Comparison of ENCODE assay signal across 8 cellular contexts in the genomic region with DNA sequence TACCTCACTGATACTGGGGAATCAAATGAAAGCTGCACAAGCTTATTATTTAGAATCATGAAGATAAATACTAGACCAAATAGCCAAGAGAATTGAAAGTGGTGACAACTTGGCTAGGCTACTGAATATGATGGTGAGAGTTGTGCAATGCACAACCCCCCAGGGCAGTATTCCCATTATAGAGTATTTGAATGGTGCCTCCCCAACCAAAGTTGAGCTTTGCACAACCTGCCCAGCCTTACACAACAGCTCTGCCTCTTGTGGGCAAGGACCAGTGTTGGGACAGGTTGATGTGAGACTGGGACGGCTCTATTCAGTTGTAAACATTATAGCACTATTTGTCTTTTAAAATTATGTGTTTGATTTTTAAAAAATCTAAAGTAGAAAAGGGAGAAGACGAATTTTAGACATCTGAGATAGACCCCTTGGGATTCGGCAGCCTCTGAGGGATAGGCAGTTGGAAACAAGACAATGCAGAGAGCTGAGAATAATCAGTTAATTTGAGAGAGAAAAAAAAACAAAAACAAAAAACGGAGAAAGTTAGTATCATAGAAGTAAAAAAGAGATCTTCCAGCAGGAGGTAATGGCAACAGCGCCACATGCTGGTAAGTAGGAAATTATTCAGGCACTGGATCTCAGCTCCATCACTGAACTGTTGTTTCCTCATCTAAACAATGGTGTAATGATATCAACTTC.
DNase-seq lines count a peak whose midpoint lies in the region; ATAC-seq and TF ChIP-seq lines count a peak whose summit lies in the region.

No MANE protein-coding gene starts in this region.

- no peak overlapping the region for H3T11ph ChIP-seq in H9 (ENCODE audit: low read length)

- no peak overlapping the region for H3K27ac ChIP-seq in CD4-positive, CD25-positive, alpha-beta regulatory T cell (ENCODE audit: insufficient read depth, low read length, poor library complexity, severe bottlenecking)
- no peak overlapping the region for H3K27ac ChIP-seq in H9 (ENCODE audit: insufficient read length, low read depth, low read length)
- no peak overlapping the region for H3K27ac ChIP-seq in fibroblast of lung (ENCODE audit: insufficient read depth, low read length)
- no peak overlapping the region for H3K27ac ChIP-seq in neural progenitor cell
- no peak overlapping the region for H3K27ac ChIP-seq in neuronal stem cell (replicated peaks; ENCODE audit: low read length)

- DNase-seq in CD4-positive, CD25-positive, alpha-beta regulatory T cell: peak; percentile 29 to 83 (median 74)
- DNase-seq in H9: no peak
- peak; percentile 38 for DNase-seq in NCI-H69 (lab: John Stamatoyannopoulos, UW)
- peak; percentile 58 for DNase-seq in activated CD4-positive, alpha-beta memory T cell treated with anti-CD3 and anti-CD28 coated beads for 36 hours
- DNase-seq in fibroblast of lung (ENCODE audit: low read depth in 2 of 2): peak; percentile 26 to 76
- DNase-seq in neural progenitor cell (ENCODE audit: low spot score): peak; percentile 64
- no peak for DNase-seq in neuronal stem cell (ENCODE audit: low spot score)

- CTCF ChIA-PET in activated CD4-positive, alpha-beta memory T cell treated with anti-CD3 and anti-CD28 coated beads for 36 hours (lab: Charles Lee): interaction anchor here (0.6 to 7.0 kb wide), 59 partner anchors 9 to 354 kb away, joined by 3 to 278 read pairs (median 6); a partner anchor contains a TSS

- H2BK120ac ChIP-seq in H9 (ENCODE audit: low read depth, low read length, poor library complexity, severe bottlenecking) (no peak overlapping the region), neuronal stem cell (ENCODE audit: low read depth, low read length) (no peak overlapping the region)

- H3K23me2 ChIP-seq in H9 (ENCODE audit: insufficient read length, low read depth, low read length, poor library complexity, severe bottlenecking): no peaks in the 10 kb centered on the region

- H4K91ac ChIP-seq in H9 (ENCODE audit: insufficient read length, low read depth, low read length) (no peak overlapping the region), neuronal stem cell (ENCODE audit: low read depth, low read length, poor library complexity) (no peak overlapping the region)

- peaks cover 47% of the 10 kb centered on the region for H3K27me3 Mint-ChIP-seq in CD4-positive, CD25-positive, alpha-beta regulatory T cell
- H3K27me3 Mint-ChIP-seq in H9 (ENCODE audit: low read depth) (peaks cover 33% of the 10 kb centered on the region), neural progenitor cell (ENCODE audit: insufficient read depth, low read depth) (peaks cover 4% of the 10 kb centered on the region)
- peaks cover 12% of the 10 kb centered on the region for H3K27me3 Mint-ChIP-seq in activated CD4-positive, alpha-beta memory T cell treated with anti-CD3 and anti-CD28 coated beads for 36 hours

- no peaks in the 10 kb centered on the region for H3K9me3 ChIP-seq in CD4-positive, CD25-positive, alpha-beta regulatory T cell (ENCODE audit: control insufficient read depth in 2 of 2, low read length in 2 of 2)
- no peaks in the 10 kb centered on the region for H3K9me3 ChIP-seq in H9 (ENCODE audit: control insufficient read depth, low read depth, low read length)
- H3K9me3 ChIP-seq in fibroblast of lung (ENCODE audit: control insufficient read depth, insufficient read depth, low read depth, low read length): no peaks in the 10 kb centered on the region
- no peaks in the 10 kb centered on the region for H3K9me3 ChIP-seq in neural progenitor cell (ENCODE audit: low read depth)
- H3K9me3 ChIP-seq in neuronal stem cell (replicated peaks in 1 of 2; ENCODE audit: control insufficient read depth in 2 of 2, insufficient read depth in 1 of 2, low read depth in 1 of 2, low read length in 2 of 2): no peaks in the 10 kb centered on the region

- no CpG with 5 or more reads among the region's 5 CpGs for WGBS in H9 (ENCODE audit: extremely low coverage, insufficient read length, low lambda C conversion rate)
- WGBS in neuronal stem cell (ENCODE audit: extremely low coverage in 2 of 2, insufficient read length in 2 of 2, insufficient replicate concordance in 1 of 2), 2 donors: no CpG with 5 or more reads among the region's 5 CpGs

- no peak overlapping the region for H3K4ac ChIP-seq in H9 (ENCODE audit: low read depth, low read length)
- H3K4ac ChIP-seq in neuronal stem cell (ENCODE audit: low read length): no peak overlapping the region

- intact Hi-C loops in activated CD4-positive, alpha-beta memory T cell treated with anti-CD3 and anti-CD28 coated beads for 36 hours (cut with micrococcal nuclease): loop anchor here (1.0 to 5.0 kb wide), 5 partner anchors 16 to 146 kb away; no protein-coding TSS in a partner anchor

- POLR2A ChIA-PET in activated CD4-positive, alpha-beta memory T cell treated with anti-CD3 and anti-CD28 coated beads for 36 hours (lab: Charles Lee): interaction anchor here (1.6 kb wide), 1 partner anchor 146 kb away, joined by 6 read pairs; no protein-coding TSS in a partner anchor

- H3K27ac Mint-ChIP-seq in CD4-positive, CD25-positive, alpha-beta regulatory T cell: no peak overlapping the region
- no peak overlapping the region for H3K27ac Mint-ChIP-seq in H9
- no peak overlapping the region for H3K27ac Mint-ChIP-seq in activated CD4-positive, alpha-beta memory T cell treated with anti-CD3 and anti-CD28 coated beads for 36 hours
- H3K27ac Mint-ChIP-seq in neural progenitor cell: no peak overlapping the region

- no peak overlapping the region for H4K8ac ChIP-seq in H9 (replicated peaks; ENCODE audit: insufficient read length, low read depth, low read length)
- no peak overlapping the region for H4K8ac ChIP-seq in neuronal stem cell (ENCODE audit: low read depth, low read length)

- H3K79me1 ChIP-seq in H9 (ENCODE audit: insufficient read depth, low read depth, low read length, poor library complexity, severe bottlenecking) (no peaks in the 10 kb centered on the region), neuronal stem cell (ENCODE audit: low read depth, low read length) (no peaks in the 10 kb centered on the region)

- peak overlapping the region; percentile 79 for H2AFZ ChIP-seq in H9 (ENCODE audit: low read length)
- no peak overlapping the region for H2AFZ ChIP-seq in fibroblast of lung (ENCODE audit: low read length)
- peak overlapping the region; percentile 66 for H2AFZ ChIP-seq in neural progenitor cell (replicated peaks)
- H2AFZ ChIP-seq in neuronal stem cell (ENCODE audit: low read length): no peak overlapping the region

- peaks cover 16% of the 10 kb centered on the region for H3K27me3 ChIP-seq in CD4-positive, CD25-positive, alpha-beta regulatory T cell (ENCODE audit: control insufficient read depth, insufficient read depth, low read length)
- H3K27me3 ChIP-seq in H9 (ENCODE audit: insufficient read depth, low read length) (no peaks in the 10 kb centered on the region), fibroblast of lung (ENCODE audit: control insufficient read depth, insufficient read depth, low read length) (peaks cover 4% of the 10 kb centered on the region), neural progenitor cell (peaks cover 26% of the 10 kb centered on the region), neuronal stem cell (ENCODE audit: control insufficient read depth in 3 of 3, insufficient read depth in 3 of 3, low read depth in 1 of 3, low read length in 3 of 3) (peaks cover 0 to 8% (median 0%) of the 10 kb centered on the region in 3 experiments)

- no peaks in the 10 kb centered on the region for H3F3A ChIP-seq in neural progenitor cell (ENCODE audit: low read depth)

- H2AK5ac ChIP-seq in H9 (ENCODE audit: insufficient read length, low read length): no peak overlapping the region
- no peak overlapping the region for H2AK5ac ChIP-seq in neuronal stem cell (ENCODE audit: low read depth, low read length)

- no peak overlapping the region for H3K18ac ChIP-seq in H9 (ENCODE audit: insufficient read length, low read depth, low read length)
- no peak overlapping the region for H3K18ac ChIP-seq in neuronal stem cell (ENCODE audit: low read length)

- no peaks in the 10 kb centered on the region for H3K4me1 ChIP-seq in CD4-positive, CD25-positive, alpha-beta regulatory T cell (ENCODE audit: control insufficient read depth, insufficient read depth, low read length, poor library complexity, severe bottlenecking)
- H3K4me1 ChIP-seq in H9 (ENCODE audit: insufficient read depth, low read length) (no peaks in the 10 kb centered on the region; the same call in 1 of the 2 replicates), fibroblast of lung (ENCODE audit: control insufficient read depth, extremely low read depth, insufficient read depth, low read length) (no peaks in the 10 kb centered on the region), neural progenitor cell (no peaks in the 10 kb centered on the region), neuronal stem cell (ENCODE audit: control insufficient read depth in 2 of 2, insufficient read depth in 1 of 2, low read depth in 1 of 2, low read length in 2 of 2) (no peaks in the 10 kb centered on the region)

- no peak overlapping the region for H3K4me2 ChIP-seq in H9 (ENCODE audit: insufficient read depth, insufficient read length, low read length)
- no peak overlapping the region for H3K4me2 ChIP-seq in fibroblast of lung (ENCODE audit: extremely low read depth, insufficient read depth, low read length)
- no peak overlapping the region for H3K4me2 ChIP-seq in neural progenitor cell
- H3K4me2 ChIP-seq in neuronal stem cell (ENCODE audit: insufficient read depth, low read length, poor library complexity, severe bottlenecking): no peak overlapping the region

- peaks cover 0 to 2% (median 0%) of the 10 kb centered on the region in 7 donors for H3K9me3 Mint-ChIP-seq in CD4-positive, CD25-positive, alpha-beta regulatory T cell
- H3K9me3 Mint-ChIP-seq in H9 (no peaks in the 10 kb centered on the region), neural progenitor cell (no peaks in the 10 kb centered on the region)
- H3K9me3 Mint-ChIP-seq in activated CD4-positive, alpha-beta memory T cell treated with anti-CD3 and anti-CD28 coated beads for 36 hours: no peaks in the 10 kb centered on the region

- H3K23ac ChIP-seq in H9 (ENCODE audit: insufficient read length, low read depth, low read length) (no peak overlapping the region), neuronal stem cell (ENCODE audit: low read depth, low read length, poor library complexity) (no peak overlapping the region)

- H3K36me3 ChIP-seq in CD4-positive, CD25-positive, alpha-beta regulatory T cell (ENCODE audit: control insufficient read depth, insufficient read depth, low read length): no peaks in the 10 kb centered on the region
- no peaks in the 10 kb centered on the region for H3K36me3 ChIP-seq in fibroblast of lung (ENCODE audit: control insufficient read depth, insufficient read depth, low read length)
- no peaks in the 10 kb centered on the region for H3K36me3 ChIP-seq in neural progenitor cell
- no peaks in the 10 kb centered on the region for H3K36me3 ChIP-seq in neuronal stem cell (replicated peaks in 1 of 2; ENCODE audit: control insufficient read depth in 2 of 2, insufficient read depth in 2 of 2, low read length in 2 of 2)

- H3K4me3 ChIP-seq in CD4-positive, CD25-positive, alpha-beta regulatory T cell (ENCODE audit: low read depth, low read length): no peak overlapping the region
- no peak overlapping the region for H3K4me3 ChIP-seq in fibroblast of lung (replicated peaks in 1 of 4; ENCODE audit: control extremely low read depth in 1 of 4, insufficient read depth in 1 of 4, low read depth in 3 of 4, low read length in 4 of 4)
- no peak overlapping the region for H3K4me3 ChIP-seq in neural progenitor cell
- H3K4me3 ChIP-seq in neuronal stem cell (ENCODE audit: low read length in 2 of 2): no peak overlapping the region

- ATAC-seq in CD4-positive, CD25-positive, alpha-beta regulatory T cell (ENCODE audit: low read depth in 2 of 2): peak; percentile 65 to 70
- no peak for ATAC-seq in HG02885 (IDR thresholded peaks at IDR 0.05; ENCODE audit: poor library complexity, unreplicated experiment)

- no peak overlapping the region for H3K9ac ChIP-seq in H9 (ENCODE audit: extremely low read depth, insufficient read length, low read length)
- H3K9ac ChIP-seq in fibroblast of lung (ENCODE audit: insufficient read depth, low read length): no peak overlapping the region
- no peak overlapping the region for H3K9ac ChIP-seq in neural progenitor cell
- no peak overlapping the region for H3K9ac ChIP-seq in neuronal stem cell (ENCODE audit: low read depth, low read length, poor library complexity)

- H2BK5ac ChIP-seq in H9 (ENCODE audit: insufficient read length, low read length) (no peak overlapping the region), neuronal stem cell (ENCODE audit: low read length) (no peak overlapping the region)

- H3K56ac ChIP-seq in H9 (ENCODE audit: insufficient read length, low read depth, low read length): no peak overlapping the region

- no peaks in the 10 kb centered on the region for H3K79me2 ChIP-seq in H9 (ENCODE audit: insufficient read depth, low read length)
- H3K79me2 ChIP-seq in fibroblast of lung (ENCODE audit: control insufficient read depth, insufficient read depth, low read length): no peaks in the 10 kb centered on the region
- H3K79me2 ChIP-seq in neural progenitor cell (ENCODE audit: low read depth): no peaks in the 10 kb centered on the region

- H3K14ac ChIP-seq in H9 (ENCODE audit: insufficient read depth, low read length) (no peak overlapping the region), neuronal stem cell (ENCODE audit: low read length) (no peak overlapping the region)

- H3K4me1 Mint-ChIP-seq in CD4-positive, CD25-positive, alpha-beta regulatory T cell: peaks cover 2 to 6% (median 4%) of the 10 kb centered on the region in 4 donors
- peaks cover 3 to 4% of the 10 kb centered on the region in 2 experiments; a peak in 2 of 4 replicates for H3K4me1 Mint-ChIP-seq in H9
- H3K4me1 Mint-ChIP-seq in activated CD4-positive, alpha-beta memory T cell treated with anti-CD3 and anti-CD28 coated beads for 36 hours (ENCODE audit: low read depth): peaks cover 3% of the 10 kb centered on the region
- no peaks in the 10 kb centered on the region for H3K4me1 Mint-ChIP-seq in neural progenitor cell

- H3K4me3 Mint-ChIP-seq in CD4-positive, CD25-positive, alpha-beta regulatory T cell: no peak overlapping the region
- no peak overlapping the region for H3K4me3 Mint-ChIP-seq in H9
- peak overlapping the region; percentile 40 for H3K4me3 Mint-ChIP-seq in activated CD4-positive, alpha-beta memory T cell treated with anti-CD3 and anti-CD28 coated beads for 36 hours
- no peak overlapping the region for H3K4me3 Mint-ChIP-seq in neural progenitor cell

- H4K5ac ChIP-seq in H9 (ENCODE audit: insufficient read length, low read depth, low read length): no peak overlapping the region

- no peaks in the 10 kb centered on the region for H3K36me3 Mint-ChIP-seq in CD4-positive, CD25-positive, alpha-beta regulatory T cell
- no peaks in the 10 kb centered on the region for H3K36me3 Mint-ChIP-seq in H9 (ENCODE audit: insufficient read depth in 1 of 3, low read depth in 3 of 3)
- H3K36me3 Mint-ChIP-seq in activated CD4-positive, alpha-beta memory T cell treated with anti-CD3 and anti-CD28 coated beads for 36 hours: no peaks in the 10 kb centered on the region
- H3K36me3 Mint-ChIP-seq in neural progenitor cell: no peaks in the 10 kb centered on the region

- no peak overlapping the region for H2BK20ac ChIP-seq in H9 (ENCODE audit: low read depth, low read length, poor library complexity, severe bottlenecking)

- TF ChIP-seq CTCF in H9 (conservative IDR thresholded peaks at IDR 0.05) (peak; percentile 89), fibroblast of lung (conservative IDR thresholded peaks at IDR 0.05 in 1 of 2, IDR thresholded peaks at IDR 0.05 in 1 of 2; ENCODE audit: low read depth in 1 of 2, low read length in 2 of 2) (peak; percentile 83 to 88), neural progenitor cell (IDR thresholded peaks at IDR 0.05) (peak; percentile 90)

- no peaks in the 10 kb centered on the region for H4K20me1 ChIP-seq in H9 (ENCODE audit: control insufficient read depth, insufficient read depth, insufficient read length)
- no peaks in the 10 kb centered on the region for H4K20me1 ChIP-seq in fibroblast of lung (ENCODE audit: control insufficient read depth, extremely low read depth, insufficient read depth, low read length)
- no peaks in the 10 kb centered on the region for H4K20me1 ChIP-seq in neural progenitor cell (ENCODE audit: low read depth)

- H2BK12ac ChIP-seq in H9 (ENCODE audit: insufficient read length, low read depth, low read length): no peak overlapping the region
- no peak overlapping the region for H2BK12ac ChIP-seq in neuronal stem cell (ENCODE audit: low read length)

- H2BK15ac ChIP-seq in H9 (ENCODE audit: low read depth, low read length) (no peak overlapping the region), neuronal stem cell (ENCODE audit: low read length) (no peak overlapping the region)

Comparison
In these comparisons a context has a peak if more than half of its experiments do, and no peak if none do; other contexts are left out.
1. DNase-seq: peak in CD4-positive, CD25-positive, alpha-beta regulatory T cell (3 of 3), NCI-H69 (single experiment), activated CD4-positive, alpha-beta memory T cell treated with anti-CD3 and anti-CD28 coated beads for 36 hours (single experiment), fibroblast of lung (2 of 2) and neural progenitor cell (single experiment); none in H9 (single experiment) and neuronal stem cell (single experiment).
2. H2AFZ ChIP-seq: peak in H9 (single experiment) and neural progenitor cell (single experiment); none in fibroblast of lung (single experiment) and neuronal stem cell (single experiment).
3. Peak in every context shown above with its lines, with median percentiles within 50 percentile points of each other: CTCF ChIP-seq.